7 cellular contexts compared by ENCODE assay signal in genomic region chr17:46649246-46649645, GRCh38. TPM values are rescaled to one million over a fixed set of nuclear protein-coding genes. Genes with fewer than 3 reads are reported as not detected.
DNase-seq lines count a peak whose midpoint lies in the region; ATAC-seq, FAIRE-seq and TF ChIP-seq lines count a peak whose summit lies in the region.
"Not testable (repeated sequence)": the region's sequence is repeated elsewhere in the genome, so short reads cannot be mapped to it uniquely, and the experiment has no call there.

No MANE protein-coding gene starts in this region.

- TF ChIP-seq POLR2A in spleen (IDR thresholded peaks at IDR 0.05) = not testable (repeated sequence)

- H3K4me1 Mint-ChIP-seq in activated CD4-positive, alpha-beta T cell treated with anti-CD3 and anti-CD28 coated beads, Interleukin-2, amount 10 ng/mL, durations not matched to agents 24 days and 14 days; activated naive CD4-positive, alpha-beta T cell treated with anti-CD3 and anti-CD28 coated beads, Interleukin-2, amount 10 ng/mL, durations not matched to agents 7 days and 5 days; natural killer cell treated with Interleukin-12 subunit alpha and Interleukin-12 subunit beta and Interleukin-15 and Interleukin-18, amount 100 ng/mL, for 72 hours (ENCODE audit: low read depth in 2 of 2): not testable (repeated sequence)

- not testable (repeated sequence) for H3K4me3 Mint-ChIP-seq in activated CD4-positive, alpha-beta T cell treated with anti-CD3 and anti-CD28 coated beads, Interleukin-2, amount 10 ng/mL, durations not matched to agents 24 days and 14 days; activated naive CD4-positive, alpha-beta T cell treated with anti-CD3 and anti-CD28 coated beads, Interleukin-2, amount 10 ng/mL, durations not matched to agents 7 days and 5 days; natural killer cell treated with Interleukin-12 subunit alpha and Interleukin-12 subunit beta and Interleukin-15 and Interleukin-18, amount 100 ng/mL, for 72 hours

- H3K4me3 ChIP-seq in kidney (ENCODE audit: low read length in 2 of 2); spleen: not testable (repeated sequence)

- H3K27me3 Mint-ChIP-seq in activated CD4-positive, alpha-beta T cell treated with anti-CD3 and anti-CD28 coated beads, Interleukin-2, amount 10 ng/mL, durations not matched to agents 24 days and 14 days; activated naive CD4-positive, alpha-beta T cell treated with anti-CD3 and anti-CD28 coated beads, Interleukin-2, amount 10 ng/mL, durations not matched to agents 7 days and 5 days; natural killer cell treated with Interleukin-12 subunit alpha and Interleukin-12 subunit beta and Interleukin-15 and Interleukin-18, amount 100 ng/mL, for 72 hours: not testable (repeated sequence)

- H3K36me3 Mint-ChIP-seq in activated CD4-positive, alpha-beta T cell treated with anti-CD3 and anti-CD28 coated beads, Interleukin-2, amount 10 ng/mL, durations not matched to agents 24 days and 14 days (ENCODE audit: low read depth); activated naive CD4-positive, alpha-beta T cell treated with anti-CD3 and anti-CD28 coated beads, Interleukin-2, amount 10 ng/mL, durations not matched to agents 7 days and 5 days; natural killer cell treated with Interleukin-12 subunit alpha and Interleukin-12 subunit beta and Interleukin-15 and Interleukin-18, amount 100 ng/mL, for 72 hours: not testable (repeated sequence)

- DNase-seq in HT-29 (ENCODE audit: low spot score) = peak; percentile 0
- DNase-seq in activated CD4-positive, alpha-beta T cell treated with anti-CD3 and anti-CD28 coated beads, Interleukin-2, amount 10 ng/mL, durations not matched to agents 24 days and 14 days = peak; percentile 14
- DNase-seq in activated naive CD4-positive, alpha-beta T cell treated with anti-CD3 and anti-CD28 coated beads, Interleukin-2, amount 10 ng/mL, durations not matched to agents 7 days and 5 days = peak; percentile 12
- DNase-seq in head of caudate nucleus = peak in 37 of 42 donors; percentile 1 to 72 (median 12)
- peak; percentile 1 for DNase-seq in kidney
- peak; percentile 25 for DNase-seq in natural killer cell treated with Interleukin-12 subunit alpha and Interleukin-12 subunit beta and Interleukin-15 and Interleukin-18, amount 100 ng/mL, for 72 hours (ENCODE audit: low spot score)
- peak; percentile 4 for DNase-seq in spleen

- CTCF ChIA-PET in activated naive CD4-positive, alpha-beta T cell treated with anti-CD3 and anti-CD28 coated beads, Interleukin-2, amount 10 ng/mL, durations not matched to agents 7 days and 5 days (lab: Charles Lee) = not testable (repeated sequence)

- H3K36me3 ChIP-seq in kidney (ENCODE audit: control insufficient read depth in 1 of 2, insufficient read depth in 2 of 2, low read length in 2 of 2); spleen: not testable (repeated sequence)

- not testable (repeated sequence) for H3K27ac Mint-ChIP-seq in activated CD4-positive, alpha-beta T cell treated with anti-CD3 and anti-CD28 coated beads, Interleukin-2, amount 10 ng/mL, durations not matched to agents 24 days and 14 days; activated naive CD4-positive, alpha-beta T cell treated with anti-CD3 and anti-CD28 coated beads, Interleukin-2, amount 10 ng/mL, durations not matched to agents 7 days and 5 days; natural killer cell treated with Interleukin-12 subunit alpha and Interleukin-12 subunit beta and Interleukin-15 and Interleukin-18, amount 100 ng/mL, for 72 hours

- H3K9me3 ChIP-seq in kidney (ENCODE audit: control insufficient read depth in 1 of 2, low read length in 2 of 2); spleen: not testable (repeated sequence)

- H3K27ac ChIP-seq in kidney (ENCODE audit: low read depth in 2 of 2, low read length in 2 of 2); spleen: not testable (repeated sequence)

- not testable (repeated sequence) for H3K9me3 Mint-ChIP-seq in activated CD4-positive, alpha-beta T cell treated with anti-CD3 and anti-CD28 coated beads, Interleukin-2, amount 10 ng/mL, durations not matched to agents 24 days and 14 days; activated naive CD4-positive, alpha-beta T cell treated with anti-CD3 and anti-CD28 coated beads, Interleukin-2, amount 10 ng/mL, durations not matched to agents 7 days and 5 days; natural killer cell treated with Interleukin-12 subunit alpha and Interleukin-12 subunit beta and Interleukin-15 and Interleukin-18, amount 100 ng/mL, for 72 hours

- ATAC-seq in natural killer cell treated with Interleukin-12 subunit alpha and Interleukin-12 subunit beta and Interleukin-15 and Interleukin-18, amount 100 ng/mL, for 72 hours = not testable (repeated sequence)

- intact Hi-C loops in activated CD4-positive, alpha-beta T cell treated with anti-CD3 and anti-CD28 coated beads, Interleukin-2, amount 10 ng/mL, durations not matched to agents 24 days and 14 days (cut with micrococcal nuclease); head of caudate nucleus (cut with DNase I); kidney (cut with DNase I); spleen (cut with DNase I; ENCODE audit: low total_unique reads): not testable (repeated sequence)

- not testable (repeated sequence) for H3K9ac ChIP-seq in kidney (ENCODE audit: low read length in 2 of 2)

- 89 to 98% (median 96%) methylated on average over 6 to 7 of the region's 7 CpGs for WGBS in spleen, 5 donors

- H3K27me3 ChIP-seq in spleen (replicated peaks in 1 of 7) = not testable (repeated sequence)

- FAIRE-seq in kidney (lab: Jason Lieb, UNC) = not testable (repeated sequence)

- not testable (repeated sequence) for TF ChIP-seq CTCF in kidney (IDR thresholded peaks at IDR 0.05; ENCODE audit: borderline replicate concordance, extremely low read depth, insufficient read depth); spleen (IDR thresholded peaks at IDR 0.05 in 8 of 11, conservative IDR thresholded peaks at IDR 0.05 in 3 of 11)

- not testable (repeated sequence) for H3K4me1 ChIP-seq in kidney (ENCODE audit: control insufficient read depth in 1 of 2, insufficient read depth in 1 of 2, low read depth in 1 of 2, low read length in 2 of 2); spleen

RNA-seq across cellular contexts. Expression of gene NSF, which starts 58.8 kb away (rescaled TPM):
- total RNA-seq in HT-29 (2014; rRNA removed; shearing (Covaris generic)) = 14.7 and 15.5 TPM in 2 replicates
- 28.1 and 32.7 TPM in 2 replicates for total RNA-seq in activated CD4-positive, alpha-beta T cell treated with anti-CD3 and anti-CD28 coated beads, Interleukin-2, amount 10 ng/mL, durations not matched to agents 24 days and 14 days
- total RNA-seq in kidney (52.4 TPM), spleen (10 to 100 TPM; 38.1 to 57.6 (median 48.2) TPM)
- polyA plus RNA-seq in kidney (ENCODE audit: insufficient read depth, low read depth, low replicate concordance) (14.2 TPM), spleen (10 to 100 TPM in 1 of 3 donors, 1 to 10 TPM in 2; 8.7 to 11.4 (median 9.2) TPM)
- 10 to 100 TPM; 56.5 to 62.3 TPM for total RNA-seq in natural killer cell treated with Interleukin-12 subunit alpha and Interleukin-12 subunit beta and Interleukin-15 and Interleukin-18, amount 100 ng/mL, for 72 hours
